8 cellular contexts compared by ENCODE assay signal in genomic region chr15:70492240-70493177, GRCh38.
DNase-seq lines count a peak whose midpoint lies in the region; ATAC-seq, FAIRE-seq and TF ChIP-seq lines count a peak whose summit lies in the region.

No MANE protein-coding gene starts in this region.

- intact Hi-C loops in PC-9 (cut with micrococcal nuclease; ENCODE audit: unreplicated experiment) = loop anchor here (1.0 to 5.0 kb wide), 7 partner anchors 17 to 915 kb away; no protein-coding TSS in a partner anchor

- H3K4me3 Mint-ChIP-seq in activated T-cell treated with anti-CD3 and anti-CD28 coated beads, Interleukin-2, amount 50 U/mL, for 24 hours = peak overlapping the region; percentile 65

- H3K9me2 ChIP-seq in PC-9 (ENCODE audit: insufficient read depth) = no peaks in the 10 kb centered on the region

- FAIRE-seq in GM18507 (lab: Jason Lieb, UNC) = peak; percentile 83

- TF ChIP-seq CTCF in PC-9 (conservative IDR thresholded peaks at IDR 0.05) = no peak

- TSS peak; percentile 48 for BruUV-seq in PC-9 (replicated peaks; lab: Mats Ljungman, UMichigan)

- H3F3A ChIP-seq in PC-9 (ENCODE audit: insufficient read depth, low read depth) = peaks cover 53% of the 10 kb centered on the region

- H3K4me3 ChIP-seq in PC-9 = peak overlapping the region; percentile 16; the same call in 1 of the 2 replicates

- CTCF ChIA-PET in PC-9 (lab: Charles Lee) = interaction anchor here (0.6 to 1.0 kb wide), 2 partner anchors 12 to 20 kb away, joined by 3 to 4 read pairs; no protein-coding TSS in a partner anchor

- POLR2A ChIA-PET in PC-9 (lab: Charles Lee; ENCODE audit: unreplicated experiment) = interaction anchor here (0.6 kb wide), 1 partner anchor 502 kb away, joined by 3 read pairs; no protein-coding TSS in a partner anchor

- peaks cover 70% of the 10 kb centered on the region for H3K4me1 ChIP-seq in PC-9 (replicated peaks; ENCODE audit: insufficient read depth)

- no peak overlapping the region for H2AFZ ChIP-seq in PC-9

- H3K27ac ChIP-seq in PC-9 = peak overlapping the region; percentile 94

- H3K27me3 Mint-ChIP-seq in activated T-cell treated with anti-CD3 and anti-CD28 coated beads, Interleukin-2, amount 50 U/mL, for 24 hours = peaks cover 30% of the 10 kb centered on the region

- H4K20me1 ChIP-seq in PC-9 (ENCODE audit: insufficient read depth) = no peaks in the 10 kb centered on the region

- ATAC-seq in HG02938 (IDR thresholded peaks at IDR 0.05; ENCODE audit: unreplicated experiment) = peak; percentile 45

- peak overlapping the region; percentile 68 for H3K4me2 ChIP-seq in PC-9

- peaks cover 86% of the 10 kb centered on the region for H3K4me1 Mint-ChIP-seq in activated T-cell treated with anti-CD3 and anti-CD28 coated beads, Interleukin-2, amount 50 U/mL, for 24 hours (ENCODE audit: low read depth)

- H3K36me3 ChIP-seq in PC-9 (ENCODE audit: low read depth) = no peaks in the 10 kb centered on the region

- no peaks in the 10 kb centered on the region for H3K27me3 ChIP-seq in PC-9 (ENCODE audit: insufficient read depth, low read depth)

- H3K27ac Mint-ChIP-seq in activated T-cell treated with anti-CD3 and anti-CD28 coated beads, Interleukin-2, amount 50 U/mL, for 24 hours = peak overlapping the region; percentile 95

- H3K36me3 Mint-ChIP-seq in activated T-cell treated with anti-CD3 and anti-CD28 coated beads, Interleukin-2, amount 50 U/mL, for 24 hours (ENCODE audit: low read depth) = no peaks in the 10 kb centered on the region

- DNase-seq in GM18507 (ENCODE audit: extremely low spot score, insufficient read length, low read depth) (no peak), PC-9 (peak; percentile 90 to 91), foreskin melanocyte (peak; percentile 81), NCI-H1694 treated with DMSO at 0.1 percent for 48 hours (lab: John Stamatoyannopoulos, UW) (no peak), iPS-NIHi11 (ENCODE audit: low spot score) (no peak)
- peak; percentile 77 for DNase-seq in activated T-cell treated with anti-CD3 and anti-CD28 coated beads, Interleukin-2, amount 50 U/mL, for 24 hours
- peak; percentile 77 to 85 (median 79) for DNase-seq in stimulated activated CD4-positive, alpha-beta T cell treated with anti-CD3 and anti-CD28 coated beads, Interleukin-12 subunit alpha, Interleukin-12 subunit beta, amount 100 ng/mL, for 48 hours (ENCODE audit: low read depth in 2 of 3, low spot score in 1 of 3)

- no peaks in the 10 kb centered on the region for H3K9me3 Mint-ChIP-seq in activated T-cell treated with anti-CD3 and anti-CD28 coated beads, Interleukin-2, amount 50 U/mL, for 24 hours

- no peaks in the 10 kb centered on the region for H3K9me3 ChIP-seq in PC-9 (ENCODE audit: insufficient read depth, low read depth)

- no peaks in the 10 kb centered on the region for H3K79me2 ChIP-seq in PC-9 (ENCODE audit: low read depth)

Comparison
In these comparisons a context has a peak if more than half of its experiments do, and no peak if none do; other contexts are left out.
1. DNase-seq: peak in PC-9 (2 of 2), activated T-cell treated with anti-CD3 and anti-CD28 coated beads, Interleukin-2, amount 50 U/mL, for 24 hours (single experiment), foreskin melanocyte (single experiment) and stimulated activated CD4-positive, alpha-beta T cell treated with anti-CD3 and anti-CD28 coated beads, Interleukin-12 subunit alpha, Interleukin-12 subunit beta, amount 100 ng/mL, for 48 hours (3 of 3); none in GM18507 (single experiment), NCI-H1694 treated with DMSO at 0.1 percent for 48 hours (single experiment) and iPS-NIHi11 (single experiment).